ENCODE assay signal across 8 cellular contexts in the genomic region with DNA sequence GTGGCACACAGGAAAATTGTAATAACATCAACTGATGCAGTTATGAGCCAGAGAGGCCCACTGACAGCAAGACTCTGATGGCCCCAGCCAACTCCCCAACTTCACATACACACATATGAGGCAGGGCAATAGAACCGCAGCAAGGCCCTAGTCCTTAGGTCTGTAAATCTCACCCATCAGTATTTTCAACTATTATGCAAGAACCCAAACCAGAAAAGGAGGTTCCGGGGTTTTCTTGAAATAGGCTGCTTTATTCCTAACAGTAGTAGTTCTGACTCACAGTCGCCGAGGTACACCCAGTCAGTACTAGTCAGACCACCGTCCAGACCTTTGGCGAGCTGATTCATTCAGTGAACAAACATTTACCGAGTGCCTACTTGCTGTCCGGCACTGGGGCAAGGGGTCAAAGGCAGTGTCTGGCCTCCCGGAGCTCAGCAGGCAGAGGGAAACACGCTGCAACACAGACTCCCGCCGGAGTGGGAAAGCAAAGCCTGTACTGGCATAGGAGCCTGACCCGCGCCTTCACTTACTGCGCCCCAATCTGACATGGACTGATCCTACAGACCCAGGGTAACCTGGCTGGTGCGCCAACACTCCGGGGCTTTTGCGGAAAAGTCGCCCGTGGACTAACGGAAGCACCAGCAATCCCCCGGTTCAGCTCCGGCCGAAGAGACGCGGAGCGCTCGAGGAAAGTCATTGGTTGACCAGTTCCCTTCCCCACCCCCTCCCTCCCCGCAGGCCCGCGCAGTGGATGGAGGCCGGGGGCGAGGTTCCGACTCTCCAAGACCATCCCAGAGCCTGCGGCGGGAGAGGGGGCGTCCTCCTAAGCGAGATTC. TPM values are rescaled to one million over a fixed set of nuclear protein-coding genes. Genes with fewer than 3 reads are reported as not detected.
DNase-seq lines count a peak whose midpoint lies in the region; ATAC-seq and TF ChIP-seq lines count a peak whose summit lies in the region.

No MANE protein-coding gene starts in this region.

- no peak for ATAC-seq in CD8-positive, alpha-beta T cell
- ATAC-seq in HG03097 (IDR thresholded peaks at IDR 0.05; ENCODE audit: low FRiP score, unreplicated experiment) (no peak), GM21390 (IDR thresholded peaks at IDR 0.05; ENCODE audit: unreplicated experiment) (no peak)

- peaks cover 7% of the 10 kb centered on the region for H3K4me1 ChIP-seq in CD8-positive, alpha-beta T cell (ENCODE audit: insufficient read depth, low read length)
- peaks cover 10 to 16% of the 10 kb centered on the region in 2 donors for H3K4me1 ChIP-seq in mucosa of rectum (ENCODE audit: control insufficient read depth in 2 of 2, insufficient read depth in 2 of 2, low read length in 2 of 2)

- POLR2A ChIA-PET in CD8-positive, alpha-beta T cell (lab: Charles Lee), result no interaction called here

- H3K27me3 ChIP-seq in CD8-positive, alpha-beta T cell (ENCODE audit: insufficient read depth, low read length), result peaks cover 10% of the 10 kb centered on the region
- H3K27me3 ChIP-seq in mucosa of rectum (ENCODE audit: control insufficient read depth in 2 of 2, insufficient read depth in 2 of 2, low read length in 2 of 2), result no peaks in the 10 kb centered on the region

- H3K9ac ChIP-seq in mucosa of rectum (ENCODE audit: low read depth in 1 of 2, low read length in 2 of 2), result peak overlapping the region; percentile 60 to 87

- H3K4me3 ChIP-seq in CD8-positive, alpha-beta T cell (ENCODE audit: low read depth, low read length), result peak overlapping the region; percentile 48
- H3K4me3 ChIP-seq in epithelial cell of esophagus (ENCODE audit: low read length), result peak overlapping the region; percentile 42
- H3K4me3 ChIP-seq in mucosa of rectum (ENCODE audit: low read length in 2 of 2), result peak overlapping the region; percentile 74 to 76

- H3K36me3 Mint-ChIP-seq in CD8-positive, alpha-beta T cell, result peaks cover 3% of the 10 kb centered on the region

- H3K4me3 Mint-ChIP-seq in CD8-positive, alpha-beta T cell, result no peak overlapping the region

- peaks cover 10% of the 10 kb centered on the region for H3K4me1 Mint-ChIP-seq in CD8-positive, alpha-beta T cell (ENCODE audit: low read depth)

- H3K9me3 ChIP-seq in CD8-positive, alpha-beta T cell (ENCODE audit: low read length), result no peaks in the 10 kb centered on the region
- no peaks in the 10 kb centered on the region for H3K9me3 ChIP-seq in mucosa of rectum (ENCODE audit: control insufficient read depth in 2 of 2, low read length in 2 of 2)

- intact Hi-C loops in CD8-positive, alpha-beta T cell (cut with DNase I, micrococcal nuclease), result no loop called here
- intact Hi-C loops in posterior vena cava (cut with DNase I), result no loop called here

- CTCF ChIA-PET in CD8-positive, alpha-beta T cell (lab: Charles Lee), result no interaction called here

- H3K9me3 Mint-ChIP-seq in CD8-positive, alpha-beta T cell, result no peaks in the 10 kb centered on the region

- no peak for DNase-seq in CD8-positive, alpha-beta T cell
- peak; percentile 75 for DNase-seq in MV-4-11 (lab: John Stamatoyannopoulos, UW)
- peak; percentile 87 for DNase-seq in epithelial cell of esophagus (ENCODE audit: low read depth)
- DNase-seq in NCI-H1048 (lab: John Stamatoyannopoulos, UW), result no peak
- DNase-seq in posterior vena cava (ENCODE audit: low spot score), result no peak

- peaks cover 26% of the 10 kb centered on the region for H3K27me3 Mint-ChIP-seq in CD8-positive, alpha-beta T cell (ENCODE audit: low read depth)

- no peak overlapping the region for H3K27ac Mint-ChIP-seq in CD8-positive, alpha-beta T cell

- TF ChIP-seq CTCF in CD8-positive, alpha-beta T cell (IDR thresholded peaks at IDR 0.05), result no peak
- TF ChIP-seq CTCF in epithelial cell of esophagus (IDR thresholded peaks at IDR 0.05; ENCODE audit: insufficient read depth, low read depth, low read length, missing control alignments), result no peak

- no peak overlapping the region for H3K27ac ChIP-seq in CD8-positive, alpha-beta T cell (ENCODE audit: low read depth, low read length)
- peak overlapping the region; percentile 83 to 87 for H3K27ac ChIP-seq in mucosa of rectum (ENCODE audit: low read depth in 2 of 2, low read length in 2 of 2)

- H3K36me3 ChIP-seq in CD8-positive, alpha-beta T cell (ENCODE audit: insufficient read depth, low read length), result no peaks in the 10 kb centered on the region
- peaks cover 0 to 3% of the 10 kb centered on the region in 2 donors for H3K36me3 ChIP-seq in mucosa of rectum (ENCODE audit: control insufficient read depth in 2 of 2, insufficient read depth in 2 of 2, low read length in 2 of 2)

RNA-seq across cellular contexts. Expression of gene PLEKHA7, which starts 1.3 kb away (rescaled TPM):
- total RNA-seq in CD8-positive, alpha-beta T cell, result under 1 TPM; 0.53 to 0.84 TPM
- total RNA-seq in posterior vena cava, result 10 to 100 TPM in 1 of 2 donors, 1 to 10 TPM in 1; 9.0 to 10.7 TPM

Comparison
In these comparisons a context has a peak if more than half of its experiments do, and no peak if none do; other contexts are left out.
1. DNase-seq: peak in MV-4-11 (single experiment) and epithelial cell of esophagus (single experiment); none in CD8-positive, alpha-beta T cell (0 of 7), NCI-H1048 (single experiment) and posterior vena cava (single experiment).
2. RNA of gene PLEKHA7, which starts 1.3 kb away (total RNA-seq): 9.0 to 10.7 TPM in posterior vena cava; 0.53 to 0.84 TPM in CD8-positive, alpha-beta T cell; every median in the first group is over 4 times any median in the second.
3. Peak in every context shown above with its lines, with median percentiles within 50 percentile points of each other: H3K4me3 ChIP-seq.